In the genomic region with DNA sequence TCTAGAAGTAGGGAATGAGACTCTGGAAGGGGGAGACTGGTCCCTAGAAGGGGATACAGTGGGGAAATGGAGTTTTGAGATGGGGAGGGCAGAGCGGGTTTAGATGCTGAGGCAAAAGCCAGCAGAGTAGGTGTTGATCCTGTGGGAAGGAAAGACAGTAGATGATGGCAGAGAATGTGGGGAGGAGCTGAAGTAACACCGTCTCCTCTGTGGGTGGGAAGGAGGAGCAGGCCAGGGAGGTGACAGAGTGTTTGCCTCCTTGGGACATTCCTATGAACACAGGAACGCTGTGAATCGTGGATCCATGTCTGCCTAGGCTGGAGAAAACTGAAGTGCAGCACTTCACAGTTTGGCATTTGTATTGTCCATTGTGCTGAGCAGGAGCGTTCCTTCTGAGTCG, we compare ENCODE assay signal across 22 cellular contexts. TPM values are rescaled to one million over a fixed set of nuclear protein-coding genes. Genes with fewer than 3 reads are reported as not detected.
A peak's percentile ranks its signal among the peaks of the same experiment; 100 is the strongest.
DNase-seq lines count a peak whose midpoint lies in the region; ATAC-seq, FAIRE-seq and TF ChIP-seq lines count a peak whose summit lies in the region.
"Had no signal": no experiment of that assay in that cellular context is flagged by ENCODE, and none has a peak within 500 bp of the region (broad histone marks: within the 10 kb centered on the region; RNA-seq: fewer than 3 reads in every experiment).

No MANE protein-coding gene starts in this region.

- DNase-seq in activated naive CD4-positive, alpha-beta T cell treated with anti-CD3 and anti-CD28 coated beads, Interleukin-2, amount 10 ng/mL, durations not matched to agents 7 days and 5 days, result no peak
- DNase-seq in activated naive CD4-positive, alpha-beta T cell (lab: John Stamatoyannopoulos, UW), result no peak
- no peak for DNase-seq in K562 (ENCODE audit: extremely low read depth in 1 of 4, low spot score in 3 of 4)
- DNase-seq in mesenteric fat pad (ENCODE audit: low spot score), result peak; percentile 33
- DNase-seq in osteoblast (ENCODE audit: insufficient read length, low spot score, missing footprints), result peak; percentile 49
- no peak for DNase-seq in stimulated activated CD4-positive, alpha-beta T cell treated with anti-CD3 and anti-CD28 coated beads, Interleukin-4, amount 100 ng/mL, for 4 hours
- DNase-seq in GM23248, result no peak
- DNase-seq: AML-193; Calu3; CD8-positive, alpha-beta T cell; DMS79 treated with DMSO at 0.1 percent for 48 hours; GF-D8; GOT3; H9; KG1 had no signal

- H3K4me2 ChIP-seq in K562 (ENCODE audit: insufficient read depth, low read length) (no peak overlapping the region), osteoblast (ENCODE audit: insufficient read depth, low read length) (no peak overlapping the region), GM23248 (ENCODE audit: unreplicated experiment) (no peak overlapping the region)
- H3K4me2 ChIP-seq: A549 had no signal

- H2AFZ ChIP-seq in K562 (ENCODE audit: low read depth, low read length) (peak overlapping the region; percentile 51), osteoblast (ENCODE audit: low read length) (no peak overlapping the region), GM23248 (no peak overlapping the region)

- H3K36me3 ChIP-seq in K562 (ENCODE audit: control insufficient read depth, insufficient read depth, low read length), result no peaks in the 10 kb centered on the region
- H3K36me3 ChIP-seq in osteoblast (ENCODE audit: insufficient read depth, low read length), result no peaks in the 10 kb centered on the region
- no peaks in the 10 kb centered on the region for H3K36me3 ChIP-seq in GM23248 (ENCODE audit: low read depth)

- H3K36me3 Mint-ChIP-seq in activated naive CD4-positive, alpha-beta T cell treated with anti-CD3 and anti-CD28 coated beads, Interleukin-2, amount 10 ng/mL, durations not matched to agents 7 days and 5 days, result no peaks in the 10 kb centered on the region
- H3K36me3 Mint-ChIP-seq: CD8-positive, alpha-beta T cell had no signal

- H3K27ac ChIP-seq in K562 (ENCODE audit: extremely low read depth, low read depth, low read length), result no peak overlapping the region
- H3K27ac ChIP-seq in osteoblast (ENCODE audit: low read depth, low read length), result no peak overlapping the region
- H3K27ac ChIP-seq in GM23248, result no peak overlapping the region
- H3K27ac ChIP-seq: 22Rv1, A549 had no signal

- CTCF ChIA-PET in activated naive CD4-positive, alpha-beta T cell treated with anti-CD3 and anti-CD28 coated beads, Interleukin-2, amount 10 ng/mL, durations not matched to agents 7 days and 5 days (lab: Charles Lee), result no interaction called here
- CTCF ChIA-PET in K562 (lab: Yijun Ruan, JAX; ENCODE audit: low intra/inter-chr PET ratio), result no interaction called here

- in situ Hi-C loops in K562 (cut with MboI) (no loop called here), GM23248 (cut with MboI) (no loop called here)

- POLR2A ChIA-PET in K562 (lab: Yijun Ruan, JAX), result no interaction called here

- TF ChIP-seq EP300 in K562 (IDR thresholded peaks at IDR 0.05; ENCODE audit: low read length), result no peak

- no peak for TF ChIP-seq POLR2A in K562 (conservative IDR thresholded peaks at IDR 0.05)

- no peak for TF ChIP-seq CTCF in K562 (IDR thresholded peaks at IDR 0.05 in 2 of 3, conservative IDR thresholded peaks at IDR 0.05 in 1 of 3; ENCODE audit: insufficient read depth in 2 of 3, low read depth in 1 of 3, low read length in 3 of 3)
- no peak for TF ChIP-seq CTCF in osteoblast (IDR thresholded peaks at IDR 0.05; ENCODE audit: extremely low read depth, low read depth, low read length)

- no peak for FAIRE-seq in K562 (lab: Jason Lieb, UNC)
- FAIRE-seq: A549, GM19239 had no signal

- H3K9me1 ChIP-seq in K562 (ENCODE audit: control insufficient read depth, insufficient read depth, low read length), result no peaks in the 10 kb centered on the region

- no peaks in the 10 kb centered on the region for H4K20me1 ChIP-seq in K562 (replicated peaks; ENCODE audit: control insufficient read depth, insufficient read depth, low read length)
- H4K20me1 ChIP-seq in osteoblast (ENCODE audit: insufficient read depth, low read length), result no peaks in the 10 kb centered on the region
- H4K20me1 ChIP-seq in GM23248 (ENCODE audit: insufficient read depth), result no peaks in the 10 kb centered on the region

- H3K4me1 Mint-ChIP-seq in activated naive CD4-positive, alpha-beta T cell treated with anti-CD3 and anti-CD28 coated beads, Interleukin-2, amount 10 ng/mL, durations not matched to agents 7 days and 5 days, result no peaks in the 10 kb centered on the region
- H3K4me1 Mint-ChIP-seq: IgD-negative memory B cell had no signal

- no peaks in the 10 kb centered on the region for H3F3A ChIP-seq in GM23248 (ENCODE audit: insufficient read depth)

- no TSS peak for BruUV-seq in K562 (replicated peaks; lab: Mats Ljungman, UMichigan)

- WGBS in K562 (ENCODE audit: insufficient coverage, low coverage, missing lambda C conversion rate), result 54% methylated on average over 6 of the region's 6 CpGs
- 82 to 85% methylated on average over 6 of the region's 6 CpGs for WGBS in GM23248 (ENCODE audit: low coverage in 1 of 2, low lambda C conversion rate in 2 of 2, missing lambda C conversion rate in 2 of 2), 2 experiments

- H3K27me3 ChIP-seq in K562 (ENCODE audit: control insufficient read depth in 2 of 2, insufficient read depth in 2 of 2, low read length in 2 of 2), result no peaks in the 10 kb centered on the region
- H3K27me3 ChIP-seq in osteoblast (ENCODE audit: insufficient read depth, low read length), result no peaks in the 10 kb centered on the region
- no peaks in the 10 kb centered on the region for H3K27me3 ChIP-seq in GM23248 (replicated peaks; ENCODE audit: insufficient read depth)

- H3K9ac ChIP-seq in K562 (ENCODE audit: insufficient read depth in 1 of 2, low read depth in 2 of 2, low read length in 2 of 2) (no peak overlapping the region; a peak in 1 of 4 replicates), GM23248 (no peak overlapping the region)

- no peaks in the 10 kb centered on the region for H3K9me2 ChIP-seq in GM23248 (ENCODE audit: insufficient read depth)

- no peaks in the 10 kb centered on the region; a peak in 2 of 5 replicates for H3K4me1 ChIP-seq in K562 (replicated peaks in 1 of 2; ENCODE audit: control insufficient read depth in 2 of 2, insufficient read depth in 2 of 2, low read length in 2 of 2)
- no peaks in the 10 kb centered on the region for H3K4me1 ChIP-seq in osteoblast (ENCODE audit: insufficient read depth, low read length)
- H3K4me1 ChIP-seq in GM23248 (ENCODE audit: insufficient read depth), result no peaks in the 10 kb centered on the region
- H3K4me1 ChIP-seq: A549 had no signal

- H3K9me3 ChIP-seq in K562 (replicated peaks; ENCODE audit: control insufficient read depth, insufficient read depth, low read depth, low read length) (no peaks in the 10 kb centered on the region), osteoblast (ENCODE audit: low read depth, low read length) (no peaks in the 10 kb centered on the region), GM23248 (ENCODE audit: low read depth) (no peaks in the 10 kb centered on the region)
- H3K9me3 ChIP-seq: A549 had no signal

- peak overlapping the region; percentile 12 for H3K27ac Mint-ChIP-seq in activated naive CD4-positive, alpha-beta T cell treated with anti-CD3 and anti-CD28 coated beads, Interleukin-2, amount 10 ng/mL, durations not matched to agents 7 days and 5 days
- H3K27ac Mint-ChIP-seq: CD8-positive, alpha-beta T cell; H9; IgD-negative memory B cell had no signal

- H3K9me3 Mint-ChIP-seq in activated naive CD4-positive, alpha-beta T cell treated with anti-CD3 and anti-CD28 coated beads, Interleukin-2, amount 10 ng/mL, durations not matched to agents 7 days and 5 days, result no peaks in the 10 kb centered on the region
- H3K9me3 Mint-ChIP-seq: CD8-positive, alpha-beta T cell had no signal

- H3K4me3 ChIP-seq in K562 (no peak overlapping the region), osteoblast (ENCODE audit: insufficient read depth, low read length) (no peak overlapping the region), GM23248 (no peak overlapping the region)
- H3K4me3 ChIP-seq: A549 had no signal

- intact Hi-C loops in K562 (cut with micrococcal nuclease), result loop anchor here (5.0 kb wide), 1 partner anchor 94 kb away; a partner anchor contains a TSS

- H3K79me2 ChIP-seq in K562 (ENCODE audit: control insufficient read depth, insufficient read depth, low read length) (no peaks in the 10 kb centered on the region), osteoblast (ENCODE audit: insufficient read depth, low read length) (no peaks in the 10 kb centered on the region), GM23248 (ENCODE audit: insufficient read depth) (no peaks in the 10 kb centered on the region)

- ATAC-seq in K562, result no peak
- ATAC-seq in GM18502 (IDR thresholded peaks at IDR 0.05; ENCODE audit: poor library complexity, unreplicated experiment), result no peak
- ATAC-seq: CD8-positive, alpha-beta T cell had no signal

- peaks cover 23% of the 10 kb centered on the region for H3K27me3 Mint-ChIP-seq in activated naive CD4-positive, alpha-beta T cell treated with anti-CD3 and anti-CD28 coated beads, Interleukin-2, amount 10 ng/mL, durations not matched to agents 7 days and 5 days
- H3K27me3 Mint-ChIP-seq: IgD-negative memory B cell had no signal

- H3K4me3 Mint-ChIP-seq in activated naive CD4-positive, alpha-beta T cell treated with anti-CD3 and anti-CD28 coated beads, Interleukin-2, amount 10 ng/mL, durations not matched to agents 7 days and 5 days, result no peak overlapping the region
- H3K4me3 Mint-ChIP-seq: CD8-positive, alpha-beta T cell; H9; IgD-negative memory B cell had no signal

- no peak for TF ChIP-seq RAD21 in K562 (CRISPR knock-in tag; conservative IDR thresholded peaks at IDR 0.05 in 1 of 2, IDR thresholded peaks at IDR 0.05 in 1 of 2)

RNA-seq across cellular contexts. Expression of a gene that starts 20.4 kb away (rescaled TPM):
- total RNA-seq in K562 (2011; cell fraction: chromatin; rRNA removed; ENCODE audit: low replicate concordance), result not detected in 2 replicates
- 0.17 TPM in 1 of 2 replicates, not detected in the other for total RNA-seq in K562 (2011; cell fraction: nucleolus; rRNA removed)
- not detected in 2 replicates for total RNA-seq in K562 (2011; cell fraction: nucleoplasm; rRNA removed)
- total RNA-seq in K562 (2014; rRNA removed), result not detected in 2 replicates
- 0.04 TPM in 1 of 2 replicates, not detected in the other for total RNA-seq in K562 (2014; rRNA removed; fragmentation: Illumina TruSeq; extraction: Trizol)
- 0.08 TPM in 1 of 2 replicates, not detected in the other for total RNA-seq in K562 (2015; rRNA removed; fragmentation: Illumina TruSeq; extraction: Trizol)
- total RNA-seq in K562 (2021), result 0.04 TPM in 1 of 2 replicates, not detected in the other
- polyA plus RNA-seq in K562 (2011; rRNA removed), result not detected in 2 replicates
- polyA plus RNA-seq in K562 (2011; cell fraction: cytosol; rRNA removed), result not detected in 2 replicates
- 0.07 TPM in 1 of 2 replicates, not detected in the other for polyA plus RNA-seq in K562 (2011; cell fraction: nucleus; rRNA removed)
- polyA plus RNA-seq in K562 (2012), result 0.04 TPM in 1 of 2 replicates, not detected in the other
- polyA plus RNA-seq in K562 (2014; fragmentation: Illumina TruSeq; extraction: Trizol), result 0.07 TPM in 1 of 2 replicates, not detected in the other
- polyA plus RNA-seq in K562 (2014; fragmentation: Nextera tagmentation; extraction: Ambion mirVana), result under 1 TPM; 0.01 TPM
- polyA plus RNA-seq in K562 (2014; rRNA removed), result 0.04 and 0.08 TPM in 2 replicates
- 0.06 TPM in 1 of 2 replicates, not detected in the other for polyA minus RNA-seq in K562 (2011; rRNA and poly(A)+ RNA removed)
- polyA minus RNA-seq in K562 (2011; cell fraction: cytosol; rRNA and poly(A)+ RNA removed), result not detected in 2 replicates
- polyA minus RNA-seq in K562 (2011; cell fraction: nucleus; rRNA and poly(A)+ RNA removed), result not detected in 2 replicates
- not detected for total RNA-seq in mesenteric fat pad
- not detected in 2 replicates for total RNA-seq in osteoblast
- not detected in 2 replicates for total RNA-seq in GM23248 (2014; rRNA removed; shearing (Covaris generic))
- 0.08 TPM in 1 of 2 replicates, not detected in the other for polyA plus RNA-seq in GM23248 (2016; fragmentation: Nextera tagmentation; extraction: Ambion mirVana)
- total RNA-seq: Calu3, H9, HT1080 had no signal
- polyA plus RNA-seq: BJ, IgD-negative memory B cell had no signal

RNA-seq across cellular contexts. Expression of a gene that starts 45.5 kb away (rescaled TPM):
- 14.2 and 22.7 TPM in 2 replicates for total RNA-seq in K562 (2011; cell fraction: chromatin; rRNA removed; ENCODE audit: low replicate concordance)
- total RNA-seq in K562 (2011; cell fraction: nucleolus; rRNA removed), result 17.0 TPM in 2 replicates
- total RNA-seq in K562 (2011; cell fraction: nucleoplasm; rRNA removed), result 28.5 and 47.3 TPM in 2 replicates
- total RNA-seq in K562 (2014; rRNA removed), result 34.7 and 38.8 TPM in 2 replicates
- 80.0 and 80.5 TPM in 2 replicates for total RNA-seq in K562 (2014; rRNA removed; fragmentation: Illumina TruSeq; extraction: Trizol)
- total RNA-seq in K562 (2015; rRNA removed; fragmentation: Illumina TruSeq; extraction: Trizol), result 69.1 and 77.9 TPM in 2 replicates
- 94.5 and 96.7 TPM in 2 replicates for total RNA-seq in K562 (2021)
- polyA plus RNA-seq in K562 (2011; rRNA removed), result 74.7 and 111 TPM in 2 replicates
- polyA plus RNA-seq in K562 (2011; cell fraction: cytosol; rRNA removed), result 51.2 and 88.5 TPM in 2 replicates
- 23.4 and 45.3 TPM in 2 replicates for polyA plus RNA-seq in K562 (2011; cell fraction: nucleus; rRNA removed)
- polyA plus RNA-seq in K562 (2012), result 77.6 and 88.6 TPM in 2 replicates
- 65.0 and 68.9 TPM in 2 replicates for polyA plus RNA-seq in K562 (2014; fragmentation: Illumina TruSeq; extraction: Trizol)
- 100 to 1,000 TPM; 112 to 133 TPM for polyA plus RNA-seq in K562 (2014; fragmentation: Nextera tagmentation; extraction: Ambion mirVana)
- 74.5 and 81.9 TPM in 2 replicates for polyA plus RNA-seq in K562 (2014; rRNA removed)
- polyA minus RNA-seq in K562 (2011; rRNA and poly(A)+ RNA removed), result 23.4 and 27.3 TPM in 2 replicates
- 15.2 and 27.5 TPM in 2 replicates for polyA minus RNA-seq in K562 (2011; cell fraction: cytosol; rRNA and poly(A)+ RNA removed)
- 10.0 and 19.7 TPM in 2 replicates for polyA minus RNA-seq in K562 (2011; cell fraction: nucleus; rRNA and poly(A)+ RNA removed)
- 76.3 TPM for total RNA-seq in mesenteric fat pad
- 48.1 and 52.2 TPM in 2 replicates for total RNA-seq in osteoblast
- 115 and 198 TPM in 2 replicates for total RNA-seq in GM23248 (2014; rRNA removed; shearing (Covaris generic))
- 233 and 234 TPM in 2 replicates for polyA plus RNA-seq in GM23248 (2016; fragmentation: Nextera tagmentation; extraction: Ambion mirVana)

Comparison
In these comparisons a context has a peak if more than half of its experiments do, and no peak if none do; other contexts are left out.
1. DNase-seq: peak in mesenteric fat pad (single experiment) and osteoblast (single experiment); none in activated naive CD4-positive, alpha-beta T cell treated with anti-CD3 and anti-CD28 coated beads, Interleukin-2, amount 10 ng/mL, durations not matched to agents 7 days and 5 days (single experiment), activated naive CD4-positive, alpha-beta T cell (0 of 4), K562 (0 of 4), stimulated activated CD4-positive, alpha-beta T cell treated with anti-CD3 and anti-CD28 coated beads, Interleukin-4, amount 100 ng/mL, for 4 hours (0 of 2) and GM23248 (single experiment).